Comparison of ENCODE assay signal across 1 cellular context in the genomic region with DNA sequence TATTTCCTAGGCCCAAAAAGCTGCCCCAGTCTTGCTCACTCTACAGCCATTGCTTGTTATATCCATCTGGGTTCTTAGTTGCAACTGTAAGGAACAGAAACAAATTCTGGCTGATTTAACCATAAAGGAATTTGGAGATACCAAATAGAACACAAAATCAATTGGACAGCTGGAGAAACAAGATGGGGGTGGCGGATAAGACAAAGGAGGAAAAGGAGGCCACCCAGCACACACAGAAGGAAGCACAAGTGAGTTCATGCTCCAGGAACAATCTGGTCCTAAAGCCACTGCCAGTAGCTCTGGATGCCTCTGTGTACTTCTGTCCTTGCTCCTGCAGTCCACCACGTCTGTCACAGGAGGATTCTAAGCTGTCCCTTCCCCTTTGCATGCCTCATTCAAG.
TF ChIP-seq lines count a peak whose summit lies in the region.

No MANE protein-coding gene starts in this region.

TF ChIP-seq in IMR-90, 13 proteins besides CTCF, POLR2A, EP300 and RAD21:
- TF ChIP-seq FOS (IDR thresholded peaks at IDR 0.05; ENCODE audit: low read depth, low read length) (no peak), SMC3 (IDR thresholded peaks at IDR 0.05; ENCODE audit: low read depth, low read length) (no peak), RCOR1 (IDR thresholded peaks at IDR 0.05; ENCODE audit: insufficient replicate concordance, low read length) (no peak), BHLHE40 (IDR thresholded peaks at IDR 0.05; ENCODE audit: low read depth, low read length) (no peak), NFE2L2 (IDR thresholded peaks at IDR 0.05; ENCODE audit: low read depth, low read length) (no peak), MAFK (IDR thresholded peaks at IDR 0.05; ENCODE audit: low read depth, low read length) (no peak), CEBPB (IDR thresholded peaks at IDR 0.05; ENCODE audit: low read depth, low read length) (no peak), MAZ (IDR thresholded peaks at IDR 0.05; ENCODE audit: borderline replicate concordance, low read depth, low read length) (no peak), MXI1 (IDR thresholded peaks at IDR 0.05; ENCODE audit: borderline replicate concordance, low read depth, low read length) (no peak), RFX5 (IDR thresholded peaks at IDR 0.05; ENCODE audit: low read depth, low read length) (no peak), CHD1 (IDR thresholded peaks at IDR 0.05; ENCODE audit: low read depth, low read length) (no peak)
- TF ChIP-seq, protein P1, sequence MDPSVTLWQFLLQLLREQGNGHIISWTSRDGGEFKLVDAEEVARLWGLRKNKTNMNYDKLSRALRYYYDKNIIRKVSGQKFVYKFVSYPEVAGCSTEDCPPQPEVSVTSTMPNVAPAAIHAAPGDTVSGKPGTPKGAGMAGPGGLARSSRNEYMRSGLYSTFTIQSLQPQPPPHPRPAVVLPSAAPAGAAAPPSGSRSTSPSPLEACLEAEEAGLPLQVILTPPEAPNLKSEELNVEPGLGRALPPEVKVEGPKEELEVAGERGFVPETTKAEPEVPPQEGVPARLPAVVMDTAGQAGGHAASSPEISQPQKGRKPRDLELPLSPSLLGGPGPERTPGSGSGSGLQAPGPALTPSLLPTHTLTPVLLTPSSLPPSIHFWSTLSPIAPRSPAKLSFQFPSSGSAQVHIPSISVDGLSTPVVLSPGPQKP (IDR thresholded peaks at IDR 0.05; ENCODE audit: borderline replicate concordance, low read depth, low read length): no peak
- TF ChIP-seq, protein P2, sequence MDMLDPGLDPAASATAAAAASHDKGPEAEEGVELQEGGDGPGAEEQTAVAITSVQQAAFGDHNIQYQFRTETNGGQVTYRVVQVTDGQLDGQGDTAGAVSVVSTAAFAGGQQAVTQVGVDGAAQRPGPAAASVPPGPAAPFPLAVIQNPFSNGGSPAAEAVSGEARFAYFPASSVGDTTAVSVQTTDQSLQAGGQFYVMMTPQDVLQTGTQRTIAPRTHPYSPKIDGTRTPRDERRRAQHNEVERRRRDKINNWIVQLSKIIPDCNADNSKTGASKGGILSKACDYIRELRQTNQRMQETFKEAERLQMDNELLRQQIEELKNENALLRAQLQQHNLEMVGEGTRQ (IDR thresholded peaks at IDR 0.05; ENCODE audit: low read depth, low read length): no peak
